ENCODE assay signal across 15 cellular contexts in the genomic region with DNA sequence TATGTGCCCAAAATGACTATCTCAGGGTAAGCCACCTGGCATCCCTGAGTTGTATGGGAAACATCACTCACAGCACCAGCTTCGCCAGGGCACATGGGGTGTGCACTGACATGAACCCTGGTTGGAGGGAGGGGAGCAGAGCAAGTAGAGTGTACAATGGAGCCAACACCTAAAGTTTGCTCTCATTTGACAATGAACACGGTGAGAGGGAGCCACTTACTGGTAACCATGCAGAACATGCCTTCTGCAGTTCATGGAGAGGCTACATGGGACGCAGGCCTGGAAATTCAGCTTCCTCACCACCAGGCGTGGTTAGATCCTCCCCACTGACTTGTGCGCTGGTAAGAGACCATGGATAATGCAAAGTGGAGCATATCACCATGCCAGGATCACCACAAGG. TPM values are rescaled to one million over a fixed set of nuclear protein-coding genes. Genes with fewer than 3 reads are reported as not detected.
DNase-seq lines count a peak whose midpoint lies in the region; ATAC-seq, FAIRE-seq and TF ChIP-seq lines count a peak whose summit lies in the region.
"Had no signal": no experiment of that assay in that cellular context is flagged by ENCODE, and none has a peak within 500 bp of the region (broad histone marks: within the 10 kb centered on the region; RNA-seq: fewer than 3 reads in every experiment).

No MANE protein-coding gene starts in this region.

- TF ChIP-seq POLR2A in gastrocnemius medialis (IDR thresholded peaks at IDR 0.05) (no peak), GM12891 (IDR thresholded peaks at IDR 0.05; ENCODE audit: low read depth, low read length) (no peak), H54 (IDR thresholded peaks at IDR 0.05; ENCODE audit: low read depth, low read length) (no peak)

- CTCF ChIA-PET in WTC11 (lab: Charles Lee): no interaction called here

- H3K36me3 Mint-ChIP-seq in HFFc6 (ENCODE audit: low read depth) (peaks cover 24% of the 10 kb centered on the region), WTC11 (peaks cover 7% of the 10 kb centered on the region)
- H3K36me3 Mint-ChIP-seq in naive thymus-derived CD8-positive, alpha-beta T cell: peaks cover 0 to 46% (median 2%) of the 10 kb centered on the region in 3 donors

- H3K4me1 ChIP-seq in foreskin keratinocyte (peaks cover 9% of the 10 kb centered on the region), gastrocnemius medialis (peaks cover 41 to 50% of the 10 kb centered on the region in 2 donors)

- H3K4me3 ChIP-seq in gastrocnemius medialis: no peak overlapping the region
- H3K4me3 ChIP-seq: BLaER1 treated with 17β-estradiol and CSF1 and Interleukin-3, amounts not matched to agents 10 nM and 100 nM had no signal

- H3K9me3 Mint-ChIP-seq in HFFc6: no peaks in the 10 kb centered on the region
- H3K9me3 Mint-ChIP-seq in WTC11: no peaks in the 10 kb centered on the region
- H3K9me3 Mint-ChIP-seq in naive thymus-derived CD8-positive, alpha-beta T cell: no peaks in the 10 kb centered on the region
- H3K9me3 Mint-ChIP-seq: stimulated activated memory B cell treated with anti-CD40 and anti-IgM and Interleukin-4, amounts not matched to agents 10 μg/mL and 1 μg/mL and 100 μg/mL, for 72 hours had no signal

- H3K4me1 Mint-ChIP-seq in HFFc6 (ENCODE audit: low read depth) (peaks cover 41% of the 10 kb centered on the region), WTC11 (peaks cover 4% of the 10 kb centered on the region; the same call in 1 of the 2 replicates)
- H3K4me1 Mint-ChIP-seq in naive thymus-derived CD8-positive, alpha-beta T cell: peaks cover 9 to 38% (median 26%) of the 10 kb centered on the region in 4 donors

- FAIRE-seq in GM12891 (lab: Jason Lieb, UNC): no peak
- no peak for FAIRE-seq in H54 (lab: Jason Lieb, UNC)

- TF ChIP-seq CTCF in HFFc6 (IDR thresholded peaks at IDR 0.05): no peak
- no peak for TF ChIP-seq CTCF in WTC11 (IDR thresholded peaks at IDR 0.05)
- TF ChIP-seq CTCF in foreskin keratinocyte (conservative IDR thresholded peaks at IDR 0.05): peak; percentile 10
- TF ChIP-seq CTCF in gastrocnemius medialis (IDR thresholded peaks at IDR 0.05 in 4 of 5, conservative IDR thresholded peaks at IDR 0.05 in 1 of 5): no peak

- no peak overlapping the region for H3K27ac ChIP-seq in foreskin keratinocyte
- peak overlapping the region; percentile 84 to 91 (median 88) for H3K27ac ChIP-seq in gastrocnemius medialis
- H3K27ac ChIP-seq: BLaER1 treated with 17β-estradiol and CSF1 and Interleukin-3, amounts not matched to agents 10 nM and 100 nM had no signal

- no peak overlapping the region for H3K4me3 Mint-ChIP-seq in HFFc6
- no peak overlapping the region for H3K4me3 Mint-ChIP-seq in WTC11
- no peak overlapping the region for H3K4me3 Mint-ChIP-seq in naive thymus-derived CD8-positive, alpha-beta T cell
- H3K4me3 Mint-ChIP-seq: stimulated activated memory B cell treated with anti-CD40 and anti-IgM and Interleukin-4, amounts not matched to agents 10 μg/mL and 1 μg/mL and 100 μg/mL, for 72 hours had no signal

- peaks cover 0 to 22% of the 10 kb centered on the region in 2 donors for H3K36me3 ChIP-seq in gastrocnemius medialis

- in situ Hi-C loops in gastrocnemius medialis (cut with MboI; ENCODE audit: low sequenced_read_pairs in 4 of 4): loop anchor here in 1 of 4 donors (25.0 kb wide), 1 partner anchor 115 kb away; the partner anchor contains the start of genes FBXO42 and SZRD1

- H3K27ac Mint-ChIP-seq in HFFc6 (peak overlapping the region; percentile 20; the same call in 1 of the 2 replicates), WTC11 (peak overlapping the region; percentile 80; the same call in 1 of the 2 replicates)
- H3K27ac Mint-ChIP-seq in naive thymus-derived CD8-positive, alpha-beta T cell: peak overlapping the region in 5 of 10 donors; percentile 46 to 68 (median 56)
- H3K27ac Mint-ChIP-seq: stimulated activated memory B cell treated with anti-CD40 and anti-IgM and Interleukin-4, amounts not matched to agents 10 μg/mL and 1 μg/mL and 100 μg/mL, for 72 hours had no signal

- H3K27me3 Mint-ChIP-seq in HFFc6 (ENCODE audit: insufficient read depth) (peaks cover 8% of the 10 kb centered on the region; the same call in 1 of the 2 replicates), WTC11 (ENCODE audit: low read depth) (no peaks in the 10 kb centered on the region)
- no peaks in the 10 kb centered on the region for H3K27me3 Mint-ChIP-seq in naive thymus-derived CD8-positive, alpha-beta T cell
- H3K27me3 Mint-ChIP-seq: stimulated activated memory B cell treated with anti-CD40 and anti-IgM and Interleukin-4, amounts not matched to agents 10 μg/mL and 1 μg/mL and 100 μg/mL, for 72 hours had no signal

- ATAC-seq in WTC11 (no peak), foreskin keratinocyte (no peak), gastrocnemius medialis (no peak)
- ATAC-seq in naive thymus-derived CD8-positive, alpha-beta T cell: no peak
- ATAC-seq: stimulated activated memory B cell treated with anti-CD40 and anti-IgM and Interleukin-4, amounts not matched to agents 10 μg/mL and 1 μg/mL and 100 μg/mL, for 72 hours had no signal

- POLR2A ChIA-PET in WTC11 (lab: Charles Lee): no interaction called here
- POLR2A ChIA-PET in naive thymus-derived CD8-positive, alpha-beta T cell (lab: Charles Lee): no interaction called here

- DNase-seq in HFFc6: no peak
- DNase-seq in WTC11 (ENCODE audit: low spot score): no peak
- DNase-seq in foreskin keratinocyte: no peak
- DNase-seq in gastrocnemius medialis: peak in 1 of 2 donors; percentile 10
- no peak for DNase-seq in GM12891 (ENCODE audit: insufficient read length, low spot score)
- DNase-seq in H54 (ENCODE audit: insufficient read length, low spot score): no peak
- no peak for DNase-seq in naive thymus-derived CD8-positive, alpha-beta T cell
- DNase-seq: activated CD4-positive, alpha-beta T cell treated with anti-CD3 and anti-CD28 coated beads, Interleukin-2, amount 50 U/mL, for 4 hours; effector memory CD4-positive, alpha-beta T cell; mesenchymal stem cell; NCI-H2107; SHP77; T1000 had no signal

- no peaks in the 10 kb centered on the region for H3K9me3 ChIP-seq in gastrocnemius medialis
- H3K9me3 ChIP-seq: BLaER1 treated with 17β-estradiol and CSF1 and Interleukin-3, amounts not matched to agents 10 nM and 100 nM had no signal

- intact Hi-C loops in gastrocnemius medialis (cut with DNase I; ENCODE audit: low total_unique reads): no loop called here

- no peaks in the 10 kb centered on the region for H3K27me3 ChIP-seq in foreskin keratinocyte
- H3K27me3 ChIP-seq in gastrocnemius medialis: no peaks in the 10 kb centered on the region
- H3K27me3 ChIP-seq: BLaER1 treated with 17β-estradiol and CSF1 and Interleukin-3, amounts not matched to agents 10 nM and 100 nM had no signal

TF ChIP-seq in WTC11, 78 proteins besides CTCF, POLR2A, EP300 and RAD21 (continues in another document):
- TF ChIP-seq TCF7 (CRISPR knock-in tag; IDR thresholded peaks at IDR 0.05; ENCODE audit: low read depth): no peak
- TF ChIP-seq, protein P1, sequence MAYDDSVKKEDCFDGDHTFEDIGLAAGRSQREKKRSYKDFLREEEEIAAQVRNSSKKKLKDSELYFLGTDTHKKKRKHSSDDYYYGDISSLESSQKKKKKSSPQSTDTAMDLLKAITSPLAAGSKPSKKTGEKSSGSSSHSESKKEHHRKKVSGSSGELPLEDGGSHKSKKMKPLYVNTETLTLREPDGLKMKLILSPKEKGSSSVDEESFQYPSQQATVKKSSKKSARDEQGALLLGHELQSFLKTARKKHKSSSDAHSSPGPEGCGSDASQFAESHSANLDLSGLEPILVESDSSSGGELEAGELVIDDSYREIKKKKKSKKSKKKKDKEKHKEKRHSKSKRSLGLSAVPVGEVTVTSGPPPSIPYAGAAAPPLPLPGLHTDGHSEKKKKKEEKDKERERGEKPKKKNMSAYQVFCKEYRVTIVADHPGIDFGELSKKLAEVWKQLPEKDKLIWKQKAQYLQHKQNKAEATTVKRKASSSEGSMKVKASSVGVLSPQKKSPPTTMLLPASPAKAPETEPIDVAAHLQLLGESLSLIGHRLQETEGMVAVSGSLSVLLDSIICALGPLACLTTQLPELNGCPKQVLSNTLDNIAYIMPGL (CRISPR knock-in tag; IDR thresholded peaks at IDR 0.05): no peak

TF ChIP-seq in GM12891, 5 proteins besides CTCF, POLR2A, EP300 and RAD21:
- TF ChIP-seq SPI1 (IDR thresholded peaks at IDR 0.05; ENCODE audit: low read depth, low read length) (no peak), PAX5 (IDR thresholded peaks at IDR 0.05; ENCODE audit: insufficient read depth, low read length, severe bottlenecking) (no peak), TAF1 (IDR thresholded peaks at IDR 0.05; ENCODE audit: low read depth, low read length) (no peak), POU2F2 (IDR thresholded peaks at IDR 0.05; ENCODE audit: low read depth, low read length) (no peak), POLR2AphosphoS5 (IDR thresholded peaks at IDR 0.05; ENCODE audit: low read depth, low read length) (no peak)

RNA-seq across cellular contexts. Expression of gene CPLANE2, which starts 10.0 kb away (rescaled TPM):
- 10 to 100 TPM in 1 of 6 experiments, 1 to 10 TPM in 5; 6.5 to 11.8 (median 7.5) TPM for total RNA-seq in HFFc6 (2021; fragmentation: NEBNext Ultra II Directional; extraction: Animal tissue kit (Norgen Biotek cat#: 25700))
- total RNA-seq in WTC11 (2021) (3.9 to 5.0 TPM (median 4.9 TPM) in 3 replicates), foreskin keratinocyte (5.1 and 5.4 TPM in 2 replicates), gastrocnemius medialis (1 to 10 TPM in 3 of 4 donors, under 1 TPM in 1; 0.46 to 6.3 (median 3.1) TPM)
- polyA plus RNA-seq in foreskin keratinocyte: 3.4 and 4.1 TPM in 2 replicates
- polyA plus RNA-seq in GM12891 (2012; ENCODE audit: low read depth, missing spikeins): 3.0 TPM
- total RNA-seq in naive thymus-derived CD8-positive, alpha-beta T cell: 1 to 10 TPM; 8.8 to 9.6 TPM
- 1 to 10 TPM; 1.7 to 2.9 (median 2.7) TPM for polyA plus RNA-seq in naive thymus-derived CD8-positive, alpha-beta T cell

RNA-seq across cellular contexts. Expression of gene ARHGEF19, which starts 34.5 kb away (rescaled TPM):
- 1 to 10 TPM; 5.5 to 9.0 (median 7.2) TPM for total RNA-seq in HFFc6 (2021; fragmentation: NEBNext Ultra II Directional; extraction: Animal tissue kit (Norgen Biotek cat#: 25700))
- total RNA-seq in WTC11 (2021) (51.1 to 53.1 TPM (median 52.9 TPM) in 3 replicates), foreskin keratinocyte (10.7 and 15.3 TPM in 2 replicates), gastrocnemius medialis (1 to 10 TPM in 3 of 4 donors, under 1 TPM in 1; 0.68 to 3.0 (median 2.3) TPM)
- polyA plus RNA-seq in foreskin keratinocyte: 11.1 and 13.9 TPM in 2 replicates
- 1.1 TPM for polyA plus RNA-seq in GM12891 (2012; ENCODE audit: low read depth, missing spikeins)
- total RNA-seq in naive thymus-derived CD8-positive, alpha-beta T cell: 10 to 100 TPM; 11.9 to 12.7 TPM
- polyA plus RNA-seq in naive thymus-derived CD8-positive, alpha-beta T cell: 1 to 10 TPM; 6.4 to 8.9 (median 7.7) TPM
